8 cellular contexts compared by ENCODE assay signal in the genomic region with DNA sequence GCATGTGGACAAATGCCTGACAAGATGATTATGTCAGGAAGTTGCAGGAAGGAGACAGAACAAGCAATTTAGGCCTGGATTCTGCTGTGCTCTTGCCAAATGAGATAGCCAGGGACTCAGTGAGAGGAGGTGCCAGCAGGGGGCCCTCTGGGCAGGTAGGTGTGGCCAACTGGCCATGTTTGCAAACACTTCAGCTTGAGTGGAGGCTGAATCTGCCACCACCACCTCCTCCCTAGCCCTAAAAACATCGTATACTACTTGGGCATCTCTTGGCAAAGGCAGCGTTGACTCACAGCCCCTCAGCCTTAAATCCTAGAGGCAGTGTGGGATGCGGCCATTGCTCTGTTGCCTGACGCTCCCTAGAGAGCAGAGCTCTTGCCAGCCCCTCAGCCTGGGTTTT.
DNase-seq lines count a peak whose midpoint lies in the region; ATAC-seq and TF ChIP-seq lines count a peak whose summit lies in the region.

No MANE protein-coding gene starts in this region.

- intact Hi-C loops in left lung (cut with DNase I) (no loop called here), aorta (cut with DNase I) (no loop called here)

- H3K4me3 ChIP-seq in left lung (no peak overlapping the region), aorta (ENCODE audit: low read length in 2 of 2) (no peak overlapping the region)

- DNase-seq in Daoy (ENCODE audit: low read depth) = peak; percentile 76
- DNase-seq in T1000 (lab: John Stamatoyannopoulos, UW) = peak; percentile 28
- DNase-seq in left lung = no peak
- DNase-seq in aorta = no peak
- no peak for DNase-seq in KG1 (lab: John Stamatoyannopoulos, UW)
- no peak for DNase-seq in activated CD4-positive, alpha-beta T cell treated with anti-CD3 and anti-CD28 coated beads, Interleukin-2, amount 50 U/mL, for 4 hours

- H3K27ac ChIP-seq in left lung (no peak overlapping the region), aorta (ENCODE audit: low read depth in 1 of 2, low read length in 2 of 2) (no peak overlapping the region)

- no peaks in the 10 kb centered on the region for H3K36me3 ChIP-seq in left lung
- H3K36me3 ChIP-seq in aorta (ENCODE audit: control insufficient read depth in 1 of 2, insufficient read depth in 2 of 2, low read length in 1 of 2) = peaks cover 0 to under 1% of the 10 kb centered on the region in 2 donors

- H3K9me3 ChIP-seq in left lung (no peaks in the 10 kb centered on the region), aorta (ENCODE audit: control insufficient read depth, low read length) (no peaks in the 10 kb centered on the region)

- TF ChIP-seq CTCF in LNCAP (IDR thresholded peaks at IDR 0.05) (peak; percentile 41; the same call in 1 of the 2 replicates), left lung (IDR thresholded peaks at IDR 0.05) (no peak)

- 80 to 87% methylated on average over 4 of the region's 4 CpGs for WGBS in aorta, 2 donors

- peak; percentile 94 for ATAC-seq in left lung
- ATAC-seq in aorta (ENCODE audit: low FRiP score) = no peak
- ATAC-seq in HG02610 (IDR thresholded peaks at IDR 0.05; ENCODE audit: unreplicated experiment) = no peak

- H3K4me1 ChIP-seq in left lung (no peaks in the 10 kb centered on the region), aorta (ENCODE audit: control insufficient read depth in 1 of 2, insufficient read depth in 2 of 2, low read length in 2 of 2) (no peaks in the 10 kb centered on the region)

- H3K27me3 ChIP-seq in left lung = no peaks in the 10 kb centered on the region
- no peaks in the 10 kb centered on the region for H3K27me3 ChIP-seq in aorta (ENCODE audit: control insufficient read depth in 1 of 2, insufficient read depth in 2 of 2, low read length in 1 of 2)

Comparison
In these comparisons a context has a peak if more than half of its experiments do, and no peak if none do; other contexts are left out.
1. DNase-seq: peak in Daoy (single experiment) and T1000 (single experiment); none in left lung (0 of 2), aorta (0 of 2), KG1 (single experiment) and activated CD4-positive, alpha-beta T cell treated with anti-CD3 and anti-CD28 coated beads, Interleukin-2, amount 50 U/mL, for 4 hours (0 of 2).